In genomic region chr4:109816082-109816442, GRCh38 we compare ENCODE assay signal across 9 cellular contexts. TPM values are rescaled to one million over a fixed set of nuclear protein-coding genes. Genes with fewer than 3 reads are reported as not detected.
DNase-seq lines count a peak whose midpoint lies in the region; ATAC-seq and TF ChIP-seq lines count a peak whose summit lies in the region.
"Had no signal": no experiment of that assay in that cellular context is flagged by ENCODE, and none has a peak within 500 bp of the region (broad histone marks: within the 10 kb centered on the region; RNA-seq: fewer than 3 reads in every experiment).

No MANE protein-coding gene starts in this region.

- H3K36me3 ChIP-seq in ES-I3 (ENCODE audit: insufficient read depth, low read length) (no peaks in the 10 kb centered on the region), body of pancreas (replicated peaks in 1 of 2; ENCODE audit: insufficient read depth in 1 of 2, low read depth in 2 of 2) (no peaks in the 10 kb centered on the region), lower lobe of right lung (peaks cover 33% of the 10 kb centered on the region)

- H3K4me3 ChIP-seq in body of pancreas: peak overlapping the region; percentile 60 to 62
- H3K4me3 ChIP-seq in lower lobe of right lung: peak overlapping the region; percentile 82

- H3K27me3 Mint-ChIP-seq in T-helper 1 cell treated with Interleukin-12 subunit alpha and Interleukin-12 subunit beta and Interleukin-4 antibody, amounts not matched to agents 30 μg/mL and 1 μg/mL, for 36 hours (ENCODE audit: low read depth): no peaks in the 10 kb centered on the region

- WGBS in body of pancreas, 2 donors: 1% methylated on average over 19 of the region's 19 CpGs

- no peaks in the 10 kb centered on the region for H3K9me3 Mint-ChIP-seq in T-helper 1 cell treated with Interleukin-12 subunit alpha and Interleukin-12 subunit beta and Interleukin-4 antibody, amounts not matched to agents 30 μg/mL and 1 μg/mL, for 36 hours

- no peak for TF ChIP-seq POLR2A in body of pancreas (IDR thresholded peaks at IDR 0.05)

- H3K9me3 ChIP-seq in ES-I3 (ENCODE audit: control insufficient read depth, insufficient read depth, low read length) (no peaks in the 10 kb centered on the region), body of pancreas (no peaks in the 10 kb centered on the region), lower lobe of right lung (no peaks in the 10 kb centered on the region)

- DNase-seq in body of pancreas: peak in 1 of 4 donors; percentile 31
- no peak for DNase-seq in lower lobe of right lung
- DNase-seq in stimulated activated CD8-positive, alpha-beta memory T cell treated with anti-CD3 and anti-CD28 coated beads, Interleukin-15, amount 100 ng/mL, for 4 hours (ENCODE audit: low read depth in 2 of 2): peak; percentile 18
- no peak for DNase-seq in LoVo (ENCODE audit: low spot score)
- DNase-seq in NCI-H2029 treated with DMSO at 0.1 percent for 48 hours (lab: John Stamatoyannopoulos, UW): no peak

- no peaks in the 10 kb centered on the region for H3K27me3 ChIP-seq in body of pancreas
- H3K27me3 ChIP-seq in lower lobe of right lung (ENCODE audit: low read depth): no peaks in the 10 kb centered on the region

- H3K27ac ChIP-seq in body of pancreas (peak overlapping the region in 3 of 4 donors; percentile 70 to 97 (median 95)), lower lobe of right lung (peak overlapping the region; percentile 91)

- H3K27ac Mint-ChIP-seq in T-helper 1 cell treated with Interleukin-12 subunit alpha and Interleukin-12 subunit beta and Interleukin-4 antibody, amounts not matched to agents 30 μg/mL and 1 μg/mL, for 36 hours: peak overlapping the region; percentile 95

- peak overlapping the region; percentile 93 for H3K9ac ChIP-seq in ES-I3 (ENCODE audit: low read depth, low read length)

- H3K4me1 Mint-ChIP-seq in T-helper 1 cell treated with Interleukin-12 subunit alpha and Interleukin-12 subunit beta and Interleukin-4 antibody, amounts not matched to agents 30 μg/mL and 1 μg/mL, for 36 hours (ENCODE audit: low read depth): peaks cover 44% of the 10 kb centered on the region

- TF ChIP-seq CTCF in body of pancreas (IDR thresholded peaks at IDR 0.05) (no peak), lower lobe of right lung (IDR thresholded peaks at IDR 0.05) (no peak)

- ATAC-seq in body of pancreas (peak; percentile 4), lower lobe of right lung (peak in 1 of 2 donors; percentile 6), GM19395 (IDR thresholded peaks at IDR 0.05; ENCODE audit: unreplicated experiment) (no peak)

- H3K36me3 Mint-ChIP-seq in T-helper 1 cell treated with Interleukin-12 subunit alpha and Interleukin-12 subunit beta and Interleukin-4 antibody, amounts not matched to agents 30 μg/mL and 1 μg/mL, for 36 hours (ENCODE audit: low read depth): peaks cover 36% of the 10 kb centered on the region

- H3K4me3 Mint-ChIP-seq in T-helper 1 cell treated with Interleukin-12 subunit alpha and Interleukin-12 subunit beta and Interleukin-4 antibody, amounts not matched to agents 30 μg/mL and 1 μg/mL, for 36 hours: peak overlapping the region; percentile 99

- peaks cover 5% of the 10 kb centered on the region; the same call in 1 of the 2 replicates for H3K4me1 ChIP-seq in ES-I3 (ENCODE audit: insufficient read depth, low read length)
- H3K4me1 ChIP-seq in body of pancreas: peaks cover 24% of the 10 kb centered on the region
- peaks cover 15% of the 10 kb centered on the region for H3K4me1 ChIP-seq in lower lobe of right lung

- intact Hi-C loops in body of pancreas (cut with DNase I) (no loop called here), lower lobe of right lung (cut with DNase I) (no loop called here)

RNA-seq across cellular contexts. Expression of gene GAR1, which starts 0.5 kb away (rescaled TPM):
- total RNA-seq in body of pancreas: 1 to 10 TPM; 2.6 to 4.9 TPM
- total RNA-seq in lower lobe of right lung: 10.0 TPM

RNA-seq across cellular contexts. Expression of gene RRH, which starts 11.7 kb away (rescaled TPM):
- total RNA-seq in body of pancreas (not detected), lower lobe of right lung (not detected)
- total RNA-seq: HT1080 had no signal

RNA-seq across cellular contexts. Expression of gene CFI, which starts 14.3 kb away (rescaled TPM):
- total RNA-seq in body of pancreas (10 to 100 TPM; 15.8 to 31.6 TPM), lower lobe of right lung (54.8 TPM)

RNA-seq across cellular contexts. Expression of gene LRIT3, which starts 31.8 kb away (rescaled TPM):
- under 1 TPM in 1 of 2 donors, not detected in 1; 0.26 TPM for total RNA-seq in body of pancreas
- total RNA-seq in lower lobe of right lung: 0.12 TPM
- total RNA-seq: HT1080 had no signal

Comparison
In these comparisons a context has a peak if more than half of its experiments do, and no peak if none do; other contexts are left out.
1. DNase-seq: peak in stimulated activated CD8-positive, alpha-beta memory T cell treated with anti-CD3 and anti-CD28 coated beads, Interleukin-15, amount 100 ng/mL, for 4 hours (2 of 2); none in lower lobe of right lung (single experiment), LoVo (single experiment) and NCI-H2029 treated with DMSO at 0.1 percent for 48 hours (single experiment).